In the genomic region with DNA sequence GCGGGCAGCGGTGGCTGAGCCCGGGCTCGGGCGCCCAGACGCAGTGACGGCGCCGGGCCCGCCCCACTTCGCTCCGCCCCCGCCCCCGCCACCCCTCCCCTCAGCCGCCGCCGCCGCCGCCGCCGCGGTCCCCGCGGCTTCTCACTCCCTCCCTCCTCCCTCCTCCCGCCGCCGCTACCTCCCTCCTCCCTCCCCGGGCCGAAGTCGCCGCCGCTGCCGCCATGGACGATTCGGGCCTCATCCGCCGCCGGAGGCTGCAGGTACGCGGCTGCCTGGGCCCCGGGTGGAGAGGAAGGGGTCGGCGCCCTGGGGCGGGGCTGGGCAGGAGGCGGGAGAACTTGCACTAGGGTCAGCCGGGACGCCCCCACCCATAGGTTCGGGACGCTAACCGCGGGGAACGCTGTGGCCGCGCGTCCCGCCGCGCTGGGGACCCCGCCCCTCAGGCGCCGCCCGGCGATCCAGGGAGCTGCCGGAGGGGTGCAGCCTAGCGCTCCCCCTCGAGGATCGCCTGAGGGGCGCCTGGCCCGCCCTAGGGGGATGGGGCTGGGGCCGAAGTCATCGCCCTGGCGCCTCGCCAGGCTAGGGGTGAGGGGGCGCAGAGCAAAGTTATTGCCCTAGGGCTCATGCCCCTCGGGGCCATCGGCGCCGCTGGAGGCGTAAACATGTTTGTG, we compare ENCODE assay signal across 9 cellular contexts. TPM values are rescaled to one million over a fixed set of nuclear protein-coding genes. Genes with fewer than 3 reads are reported as not detected.
DNase-seq lines count a peak whose midpoint lies in the region; ATAC-seq and TF ChIP-seq lines count a peak whose summit lies in the region.
"Had no signal": no experiment of that assay in that cellular context is flagged by ENCODE, and none has a peak within 500 bp of the region (broad histone marks: within the 10 kb centered on the region; RNA-seq: fewer than 3 reads in every experiment).

No MANE protein-coding gene starts in this region.

- no peak for ATAC-seq in sciatic nerve
- ATAC-seq in HG02642 (IDR thresholded peaks at IDR 0.05; ENCODE audit: poor library complexity, unreplicated experiment) = no peak
- no peak for ATAC-seq in GM19023 (IDR thresholded peaks at IDR 0.05; ENCODE audit: unreplicated experiment)

- peaks cover 5% of the 10 kb centered on the region for H3K9me3 Mint-ChIP-seq in activated CD4-positive, alpha-beta T cell treated with anti-CD3 and anti-CD28 coated beads, Interleukin-2, amount 10 ng/mL, durations not matched to agents 24 days and 14 days

- peaks cover 2% of the 10 kb centered on the region for H3K36me3 Mint-ChIP-seq in activated CD4-positive, alpha-beta T cell treated with anti-CD3 and anti-CD28 coated beads, Interleukin-2, amount 10 ng/mL, durations not matched to agents 24 days and 14 days (ENCODE audit: low read depth)

- H3K4me1 Mint-ChIP-seq in activated CD4-positive, alpha-beta T cell treated with anti-CD3 and anti-CD28 coated beads, Interleukin-2, amount 10 ng/mL, durations not matched to agents 24 days and 14 days = peaks cover 15% of the 10 kb centered on the region

- no peak overlapping the region for H3K27ac Mint-ChIP-seq in activated CD4-positive, alpha-beta T cell treated with anti-CD3 and anti-CD28 coated beads, Interleukin-2, amount 10 ng/mL, durations not matched to agents 24 days and 14 days

- no peak for TF ChIP-seq CTCF in fibroblast of mammary gland (conservative IDR thresholded peaks at IDR 0.05; ENCODE audit: control insufficient read depth, insufficient read depth, low read depth, low read length)

- H3K4me3 ChIP-seq in fibroblast of mammary gland (ENCODE audit: control insufficient read depth, low read depth, low read length) = peak overlapping the region; percentile 29

- intact Hi-C loops in activated CD4-positive, alpha-beta T cell treated with anti-CD3 and anti-CD28 coated beads, Interleukin-2, amount 10 ng/mL, durations not matched to agents 24 days and 14 days (cut with micrococcal nuclease) = no loop called here
- intact Hi-C loops in sciatic nerve (cut with DNase I) = no loop called here

- DNase-seq in Daoy (ENCODE audit: low read depth) (peak; percentile 63), NCI-H1105 (lab: John Stamatoyannopoulos, UW) (peak; percentile 78), fibroblast of mammary gland (ENCODE audit: low read depth) (no peak), sciatic nerve (ENCODE audit: low spot score) (peak; percentile 59), NCI-H1694 treated with DMSO at 0.1 percent for 48 hours (lab: John Stamatoyannopoulos, UW) (no peak)
- DNase-seq in activated CD4-positive, alpha-beta T cell treated with anti-CD3 and anti-CD28 coated beads, Interleukin-2, amount 10 ng/mL, durations not matched to agents 24 days and 14 days = peak; percentile 74

- H3K4me3 Mint-ChIP-seq in activated CD4-positive, alpha-beta T cell treated with anti-CD3 and anti-CD28 coated beads, Interleukin-2, amount 10 ng/mL, durations not matched to agents 24 days and 14 days = no peak overlapping the region

- peaks cover 67% of the 10 kb centered on the region for H3K27me3 Mint-ChIP-seq in activated CD4-positive, alpha-beta T cell treated with anti-CD3 and anti-CD28 coated beads, Interleukin-2, amount 10 ng/mL, durations not matched to agents 24 days and 14 days

RNA-seq across cellular contexts. Expression of a gene that starts 0.5 kb away (rescaled TPM):
- not detected in 2 replicates for total RNA-seq in Daoy (2014; rRNA removed; shearing (Covaris generic))
- not detected in 2 replicates for total RNA-seq in activated CD4-positive, alpha-beta T cell treated with anti-CD3 and anti-CD28 coated beads, Interleukin-2, amount 10 ng/mL, durations not matched to agents 24 days and 14 days
- total RNA-seq in sciatic nerve = not detected
- total RNA-seq: LHCN-M2 had no signal

RNA-seq across cellular contexts. Expression of a gene that starts 4.4 kb away (rescaled TPM):
- 0.11 and 0.57 TPM in 2 replicates for total RNA-seq in Daoy (2014; rRNA removed; shearing (Covaris generic))
- 1.6 and 2.4 TPM in 2 replicates for total RNA-seq in activated CD4-positive, alpha-beta T cell treated with anti-CD3 and anti-CD28 coated beads, Interleukin-2, amount 10 ng/mL, durations not matched to agents 24 days and 14 days
- total RNA-seq in sciatic nerve = 0.31 TPM
- total RNA-seq: LHCN-M2 had no signal

RNA-seq across cellular contexts. Expression of a gene that starts 27.5 kb away (rescaled TPM):
- total RNA-seq in Daoy (2014; rRNA removed; shearing (Covaris generic)) = 75.8 and 76.9 TPM in 2 replicates
- total RNA-seq in activated CD4-positive, alpha-beta T cell treated with anti-CD3 and anti-CD28 coated beads, Interleukin-2, amount 10 ng/mL, durations not matched to agents 24 days and 14 days = 35.8 and 51.5 TPM in 2 replicates
- 5.1 TPM for total RNA-seq in sciatic nerve

RNA-seq across cellular contexts. Expression of a gene that starts 32.0 kb away (rescaled TPM):
- total RNA-seq in Daoy (2014; rRNA removed; shearing (Covaris generic)) = not detected in 2 replicates
- total RNA-seq in activated CD4-positive, alpha-beta T cell treated with anti-CD3 and anti-CD28 coated beads, Interleukin-2, amount 10 ng/mL, durations not matched to agents 24 days and 14 days = 26.8 and 32.7 TPM in 2 replicates
- 2.4 TPM for total RNA-seq in sciatic nerve
- total RNA-seq: LHCN-M2 had no signal

RNA-seq across cellular contexts. Expression of a gene that starts 32.3 kb away (rescaled TPM):
- total RNA-seq in Daoy (2014; rRNA removed; shearing (Covaris generic)) = 81.7 and 99.3 TPM in 2 replicates
- total RNA-seq in activated CD4-positive, alpha-beta T cell treated with anti-CD3 and anti-CD28 coated beads, Interleukin-2, amount 10 ng/mL, durations not matched to agents 24 days and 14 days = 277 and 294 TPM in 2 replicates
- total RNA-seq in sciatic nerve = 117 TPM

Comparison
In these comparisons a context has a peak if more than half of its experiments do, and no peak if none do; other contexts are left out.
1. DNase-seq: peak in Daoy (single experiment), NCI-H1105 (single experiment), activated CD4-positive, alpha-beta T cell treated with anti-CD3 and anti-CD28 coated beads, Interleukin-2, amount 10 ng/mL, durations not matched to agents 24 days and 14 days (single experiment) and sciatic nerve (single experiment); none in fibroblast of mammary gland (single experiment) and NCI-H1694 treated with DMSO at 0.1 percent for 48 hours (single experiment).